In the genomic region with DNA sequence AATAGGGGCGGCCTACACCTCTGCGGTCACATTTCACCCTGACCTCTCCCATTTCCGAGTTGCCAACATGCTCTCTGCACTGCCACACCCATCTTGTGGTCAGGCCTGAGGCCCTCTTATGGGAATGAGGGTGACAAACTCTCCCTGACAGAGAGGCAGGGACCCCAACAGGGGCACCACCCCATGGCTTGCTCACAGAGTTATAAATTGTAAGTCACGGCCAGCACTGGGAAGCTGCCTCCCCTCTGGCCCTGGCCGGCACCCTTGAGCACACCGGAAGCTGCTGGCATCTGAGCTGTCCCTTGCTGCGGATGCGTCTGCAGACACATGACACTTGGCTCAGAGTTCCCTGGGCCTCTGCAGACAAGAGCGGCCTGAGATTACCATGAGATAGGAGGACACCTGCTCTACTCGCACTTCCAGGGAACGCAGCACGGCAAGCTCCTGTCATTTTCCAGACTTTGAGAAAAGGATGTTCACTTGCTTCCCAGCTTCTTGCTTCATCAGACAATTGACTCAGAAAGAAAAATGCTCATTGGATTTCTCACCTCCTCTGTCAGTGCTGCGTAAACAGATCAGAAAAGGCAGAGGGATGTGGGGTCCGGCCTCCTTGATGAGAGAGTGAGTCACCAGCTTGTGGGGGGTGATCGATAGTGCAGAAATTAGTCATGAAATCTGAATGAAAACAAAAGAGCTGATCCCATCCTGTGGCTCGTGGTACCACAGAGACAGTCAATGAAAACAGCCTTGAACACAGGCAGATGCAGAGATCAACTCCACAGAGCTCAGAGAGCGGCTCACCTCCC, we compare ENCODE assay signal across 10 cellular contexts.
DNase-seq lines count a peak whose midpoint lies in the region; ATAC-seq and TF ChIP-seq lines count a peak whose summit lies in the region.
"Had no signal": no experiment of that assay in that cellular context is flagged by ENCODE, and none has a peak within 500 bp of the region (broad histone marks: within the 10 kb centered on the region; RNA-seq: fewer than 3 reads in every experiment).

No MANE protein-coding gene starts in this region.

- H2AFZ ChIP-seq in SK-N-SH (ENCODE audit: low read depth): peak overlapping the region; percentile 40

- intact Hi-C loops in mucosa of descending colon (cut with DNase I, micrococcal nuclease): no loop called here

- no peak for TF ChIP-seq EP300 in SK-N-SH (IDR thresholded peaks at IDR 0.05; ENCODE audit: borderline replicate concordance in 1 of 2, low read depth in 1 of 2, low read length in 1 of 2)

- H3K36me3 ChIP-seq in SK-N-SH (replicated peaks in 1 of 2; ENCODE audit: control insufficient read depth in 1 of 2, insufficient read depth in 2 of 2, low read length in 1 of 2) (no peaks in the 10 kb centered on the region), brain microvascular endothelial cell (replicated peaks) (no peaks in the 10 kb centered on the region), WERI-Rb-1 (no peaks in the 10 kb centered on the region), mucosa of descending colon (ENCODE audit: low read depth) (no peaks in the 10 kb centered on the region)
- H3K36me3 ChIP-seq: colonic mucosa, sigmoid colon had no signal

- H3K79me2 ChIP-seq in SK-N-SH (ENCODE audit: insufficient read depth): no peaks in the 10 kb centered on the region

- peak overlapping the region; percentile 32; the same call in 1 of the 2 replicates for H3K9ac ChIP-seq in SK-N-SH

- POLR2A ChIA-PET in SK-N-SH (lab: Yijun Ruan, JAX): no interaction called here

- DNase-seq in Daoy (ENCODE audit: low read depth) (peak; percentile 85), SK-N-SH (no peak), brain microvascular endothelial cell (peak; percentile 96), renal cortical epithelial cell (ENCODE audit: low read depth) (peak; percentile 91), NAMALWA (ENCODE audit: low spot score) (no peak), WERI-Rb-1 (no peak), mucosa of descending colon (no peak)
- DNase-seq: colonic mucosa, sigmoid colon had no signal

- TF ChIP-seq CTCF in SK-N-SH (IDR thresholded peaks at IDR 0.05) (no peak), brain microvascular endothelial cell (IDR thresholded peaks at IDR 0.05; ENCODE audit: low read depth, low read length, missing control alignments) (no peak), WERI-Rb-1 (IDR thresholded peaks at IDR 0.05; ENCODE audit: low read depth, low read length) (no peak), mucosa of descending colon (IDR thresholded peaks at IDR 0.05) (no peak)

- H3K27ac ChIP-seq in SK-N-SH (ENCODE audit: low read depth in 2 of 2, low read length in 1 of 2) (peak overlapping the region in 1 of 2 experiments; percentile 63; a peak in 2 of 4 replicates), brain microvascular endothelial cell (peak overlapping the region; percentile 94), WERI-Rb-1 (no peak overlapping the region)
- H3K27ac ChIP-seq: colonic mucosa, sigmoid colon had no signal

- TF ChIP-seq RAD21 in SK-N-SH (IDR thresholded peaks at IDR 0.05; ENCODE audit: low read length): no peak

- H3K4me3 ChIP-seq in SK-N-SH (ENCODE audit: low read depth in 2 of 2, low read length in 1 of 2): no peak overlapping the region
- H3K4me3 ChIP-seq in brain microvascular endothelial cell (ENCODE audit: low read depth, low read length): no peak overlapping the region
- no peak overlapping the region for H3K4me3 ChIP-seq in WERI-Rb-1 (ENCODE audit: low read depth, low read length)
- no peak overlapping the region for H3K4me3 ChIP-seq in mucosa of descending colon
- H3K4me3 ChIP-seq: colonic mucosa, sigmoid colon had no signal

- H3K9me3 ChIP-seq in SK-N-SH (no peaks in the 10 kb centered on the region), WERI-Rb-1 (ENCODE audit: severe bottlenecking) (no peaks in the 10 kb centered on the region), mucosa of descending colon (no peaks in the 10 kb centered on the region)
- H3K9me3 ChIP-seq: colonic mucosa, sigmoid colon had no signal

- peak overlapping the region; percentile 50 for H3K4me2 ChIP-seq in SK-N-SH

- in situ Hi-C loops in brain microvascular endothelial cell (cut with HindIII; ENCODE audit: low pct_ligation_motif_present, low sequenced_read_pairs): no loop called here

- peaks cover 4% of the 10 kb centered on the region for H3F3A ChIP-seq in SK-N-SH (replicated peaks; ENCODE audit: insufficient read depth)

- no peaks in the 10 kb centered on the region for H4K20me1 ChIP-seq in SK-N-SH (ENCODE audit: insufficient read depth)

- WGBS in SK-N-SH (ENCODE audit: low lambda C conversion rate): 64% methylated on average over 12 of the region's 17 CpGs

- H3K4me1 ChIP-seq in SK-N-SH (ENCODE audit: control insufficient read depth in 1 of 2, insufficient read depth in 2 of 2, low read depth in 1 of 2, low read length in 1 of 2) (peaks cover 9 to 10% of the 10 kb centered on the region in 2 experiments; a peak in 2 of 4 replicates), mucosa of descending colon (ENCODE audit: low read depth) (no peaks in the 10 kb centered on the region)
- H3K4me1 ChIP-seq: colonic mucosa, sigmoid colon had no signal

- no peak for ATAC-seq in HG02840 (IDR thresholded peaks at IDR 0.05; ENCODE audit: low FRiP score, unreplicated experiment)
- ATAC-seq in mucosa of descending colon: no peak

- no peaks in the 10 kb centered on the region for H3K9me2 ChIP-seq in SK-N-SH

- CTCF ChIA-PET in SK-N-SH (lab: Yijun Ruan, JAX): no interaction called here

- H3K27me3 ChIP-seq in SK-N-SH (ENCODE audit: insufficient read depth): no peaks in the 10 kb centered on the region
- no peaks in the 10 kb centered on the region for H3K27me3 ChIP-seq in brain microvascular endothelial cell (replicated peaks)
- H3K27me3 ChIP-seq in WERI-Rb-1 (ENCODE audit: insufficient read depth, low read depth, severe bottlenecking): no peaks in the 10 kb centered on the region
- H3K27me3 ChIP-seq: colonic mucosa, sigmoid colon had no signal

TF ChIP-seq in SK-N-SH, 30 proteins besides CTCF, POLR2A, EP300 and RAD21:
- TF ChIP-seq FOSL2 (IDR thresholded peaks at IDR 0.05; ENCODE audit: borderline replicate concordance, low read depth): peak; percentile 62
- no peak for TF ChIP-seq RCOR1 (IDR thresholded peaks at IDR 0.05; ENCODE audit: low read length)
- peak; percentile 44 for TF ChIP-seq JUND (IDR thresholded peaks at IDR 0.05)
- TF ChIP-seq, protein P1, sequence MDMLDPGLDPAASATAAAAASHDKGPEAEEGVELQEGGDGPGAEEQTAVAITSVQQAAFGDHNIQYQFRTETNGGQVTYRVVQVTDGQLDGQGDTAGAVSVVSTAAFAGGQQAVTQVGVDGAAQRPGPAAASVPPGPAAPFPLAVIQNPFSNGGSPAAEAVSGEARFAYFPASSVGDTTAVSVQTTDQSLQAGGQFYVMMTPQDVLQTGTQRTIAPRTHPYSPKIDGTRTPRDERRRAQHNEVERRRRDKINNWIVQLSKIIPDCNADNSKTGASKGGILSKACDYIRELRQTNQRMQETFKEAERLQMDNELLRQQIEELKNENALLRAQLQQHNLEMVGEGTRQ (IDR thresholded peaks at IDR 0.05; ENCODE audit: borderline replicate concordance, low read depth, low read length): no peak
- TF ChIP-seq GATA2 (CRISPR knock-in tag; IDR thresholded peaks at IDR 0.05): no peak

Comparison
In these comparisons a context has a peak if more than half of its experiments do, and no peak if none do; other contexts are left out.
1. DNase-seq: peak in Daoy (single experiment), brain microvascular endothelial cell (single experiment) and renal cortical epithelial cell (single experiment); none in SK-N-SH (single experiment), NAMALWA (single experiment), WERI-Rb-1 (single experiment) and mucosa of descending colon (0 of 3).